Comparison of ENCODE assay signal across 13 cellular contexts in genomic region chrX:110159865-110160264, GRCh38.
DNase-seq lines count a peak whose midpoint lies in the region; ATAC-seq, FAIRE-seq and TF ChIP-seq lines count a peak whose summit lies in the region.
"Had no signal": no experiment of that assay in that cellular context is flagged by ENCODE, and none has a peak within 500 bp of the region (broad histone marks: within the 10 kb centered on the region; RNA-seq: fewer than 3 reads in every experiment).

No MANE protein-coding gene starts in this region.

- peaks cover 2% of the 10 kb centered on the region for H3K9me1 ChIP-seq in keratinocyte (ENCODE audit: control insufficient read depth, extremely low read depth, insufficient read depth, low read length)

- no peaks in the 10 kb centered on the region for H3K36me3 ChIP-seq in left ventricle myocardium inferior
- H3K36me3 ChIP-seq in OCI-LY3 (replicated peaks; ENCODE audit: low read depth, low read length) = no peaks in the 10 kb centered on the region
- H3K36me3 ChIP-seq in keratinocyte (ENCODE audit: control insufficient read depth in 2 of 2, extremely low read depth in 1 of 2, insufficient read depth in 2 of 2, low read length in 2 of 2) = peaks cover 0 to 4% of the 10 kb centered on the region in 2 experiments
- peaks cover 0 to 3% (median 0%) of the 10 kb centered on the region in 5 donors for H3K36me3 ChIP-seq in subcutaneous abdominal adipose tissue (ENCODE audit: control insufficient read depth in 5 of 5, insufficient read depth in 5 of 5, low read length in 5 of 5)
- H3K36me3 ChIP-seq: esophagus muscularis mucosa, right atrium auricular region had no signal

- intact Hi-C loops in left ventricle myocardium superior (cut with micrococcal nuclease) (loop anchor here (5.0 kb wide), 1 partner anchor 247 kb away; no protein-coding TSS in a partner anchor), left ventricle myocardium inferior (cut with micrococcal nuclease) (loop anchor here (5.0 kb wide), 1 partner anchor 247 kb away; no protein-coding TSS in a partner anchor)

- H3K4me3 ChIP-seq in left ventricle myocardium inferior (no peak overlapping the region), OCI-LY3 (ENCODE audit: low read length) (no peak overlapping the region), keratinocyte (ENCODE audit: control insufficient read depth in 2 of 3, extremely low read depth in 1 of 3, insufficient read depth in 2 of 3, low read depth in 1 of 3, low read length in 3 of 3) (no peak overlapping the region), subcutaneous abdominal adipose tissue (ENCODE audit: low read depth in 1 of 5, low read length in 5 of 5) (no peak overlapping the region)
- H3K4me3 ChIP-seq: esophagus muscularis mucosa, right atrium auricular region had no signal

- H3K4me1 ChIP-seq in left ventricle myocardium inferior (peaks cover 5% of the 10 kb centered on the region), OCI-LY3 (ENCODE audit: low read length) (peaks cover 17% of the 10 kb centered on the region), keratinocyte (ENCODE audit: control insufficient read depth, extremely low read depth, insufficient read depth, low read length) (peaks cover 11% of the 10 kb centered on the region), subcutaneous abdominal adipose tissue (ENCODE audit: control insufficient read depth in 5 of 5, insufficient read depth in 5 of 5, low read length in 5 of 5) (peaks cover 0 to 7% (median 4%) of the 10 kb centered on the region in 5 donors)
- H3K4me1 ChIP-seq: right atrium auricular region had no signal

- H3K79me2 ChIP-seq in OCI-LY3 (ENCODE audit: low read length) (no peaks in the 10 kb centered on the region), keratinocyte (ENCODE audit: control insufficient read depth, insufficient read depth, low read length) (no peaks in the 10 kb centered on the region)

- no peak for TF ChIP-seq CTCF in left ventricle myocardium inferior (IDR thresholded peaks at IDR 0.05; ENCODE audit: borderline replicate concordance)
- no peak for TF ChIP-seq CTCF in OCI-LY3 (IDR thresholded peaks at IDR 0.05; ENCODE audit: low read depth, low read length)
- TF ChIP-seq CTCF in keratinocyte (optimal IDR thresholded peaks at IDR 0.05 in 1 of 3, IDR thresholded peaks at IDR 0.05 in 1 of 3, conservative IDR thresholded peaks at IDR 0.05 in 1 of 3; ENCODE audit: extremely low read depth in 1 of 3, insufficient read depth in 2 of 3, low read length in 3 of 3) = no peak
- TF ChIP-seq CTCF in omental fat pad (IDR thresholded peaks at IDR 0.05) = no peak

- FAIRE-seq in keratinocyte (lab: Jason Lieb, UNC) = no peak
- FAIRE-seq: A204.1 had no signal

- H3K9ac ChIP-seq in OCI-LY3 (ENCODE audit: low read length) (no peak overlapping the region), keratinocyte (ENCODE audit: control insufficient read depth, extremely low read depth, insufficient read depth, low read length) (peak overlapping the region; percentile 16), subcutaneous abdominal adipose tissue (ENCODE audit: low read length in 5 of 5) (no peak overlapping the region)

- TF ChIP-seq POLR2A in erythroblast (IDR thresholded peaks at IDR 0.05; ENCODE audit: low read length) = no peak

- H4K20me1 ChIP-seq in OCI-LY3 (ENCODE audit: insufficient read depth, low read length) (peaks cover 10% of the 10 kb centered on the region; the same call in 1 of the 2 replicates), keratinocyte (ENCODE audit: control insufficient read depth, extremely low read depth, insufficient read depth, low read length) (peaks cover 3% of the 10 kb centered on the region)

- H3K4me2 ChIP-seq in OCI-LY3 (ENCODE audit: low read length) (peak overlapping the region; percentile 54), keratinocyte (ENCODE audit: control insufficient read depth, extremely low read depth, insufficient read depth, low read depth, low read length) (no peak overlapping the region)

- no peak for DNase-seq in left ventricle myocardium superior
- DNase-seq in left ventricle myocardium inferior = no peak
- no peak for DNase-seq in keratinocyte (ENCODE audit: low read depth, low spot score)
- no peak for DNase-seq in omental fat pad (ENCODE audit: low spot score)
- DNase-seq in NCI-H2171 (lab: John Stamatoyannopoulos, UW) = no peak
- no peak for DNase-seq in erythroblast (lab: John Stamatoyannopoulos, UW)
- DNase-seq: cerebellar nuclear complex, occipital lobe had no signal

- ATAC-seq in left ventricle myocardium superior (peak; percentile 23), omental fat pad (ENCODE audit: low FRiP score) (no peak)

- no peaks in the 10 kb centered on the region for H3K27me3 ChIP-seq in left ventricle myocardium inferior (ENCODE audit: low read depth)
- H3K27me3 ChIP-seq in OCI-LY3 (ENCODE audit: low read depth, low read length) = no peaks in the 10 kb centered on the region
- H3K27me3 ChIP-seq in keratinocyte (ENCODE audit: control insufficient read depth, extremely low read depth, insufficient read depth, low read length) = peaks cover 3% of the 10 kb centered on the region
- H3K27me3 ChIP-seq in subcutaneous abdominal adipose tissue (ENCODE audit: control insufficient read depth in 5 of 5, insufficient read depth in 4 of 5, low read length in 5 of 5) = peaks cover 0 to 8% (median 4%) of the 10 kb centered on the region in 5 donors
- H3K27me3 ChIP-seq: esophagus muscularis mucosa, right atrium auricular region had no signal

- dilution Hi-C loops in keratinocyte (cut with MboI; ENCODE audit: extremely low pct_ligation_motif_present, low sequenced_read_pairs) = no loop called here

- H2AFZ ChIP-seq in OCI-LY3 (ENCODE audit: low read depth, low read length) (no peak overlapping the region), keratinocyte (ENCODE audit: control insufficient read depth, low read length) (no peak overlapping the region)

- H3K27ac ChIP-seq in left ventricle myocardium inferior (replicated peaks) (no peak overlapping the region), OCI-LY3 (ENCODE audit: low read length) (peak overlapping the region; percentile 40), keratinocyte (ENCODE audit: control insufficient read depth, insufficient read depth, low read length) (peak overlapping the region; percentile 51), subcutaneous abdominal adipose tissue (ENCODE audit: low read depth, low read length) (peak overlapping the region; percentile 10)
- H3K27ac ChIP-seq: esophagus muscularis mucosa, right atrium auricular region had no signal

- H3K9me3 ChIP-seq in left ventricle myocardium inferior (replicated peaks) (no peaks in the 10 kb centered on the region), OCI-LY3 (ENCODE audit: insufficient read depth, low read length) (no peaks in the 10 kb centered on the region), keratinocyte (ENCODE audit: control insufficient read depth, low read depth, low read length) (no peaks in the 10 kb centered on the region), subcutaneous abdominal adipose tissue (ENCODE audit: control insufficient read depth in 5 of 5, low read length in 5 of 5) (no peaks in the 10 kb centered on the region)
- H3K9me3 ChIP-seq: esophagus muscularis mucosa, right atrium auricular region had no signal
